27 cellular contexts compared by ENCODE assay signal in the genomic region with DNA sequence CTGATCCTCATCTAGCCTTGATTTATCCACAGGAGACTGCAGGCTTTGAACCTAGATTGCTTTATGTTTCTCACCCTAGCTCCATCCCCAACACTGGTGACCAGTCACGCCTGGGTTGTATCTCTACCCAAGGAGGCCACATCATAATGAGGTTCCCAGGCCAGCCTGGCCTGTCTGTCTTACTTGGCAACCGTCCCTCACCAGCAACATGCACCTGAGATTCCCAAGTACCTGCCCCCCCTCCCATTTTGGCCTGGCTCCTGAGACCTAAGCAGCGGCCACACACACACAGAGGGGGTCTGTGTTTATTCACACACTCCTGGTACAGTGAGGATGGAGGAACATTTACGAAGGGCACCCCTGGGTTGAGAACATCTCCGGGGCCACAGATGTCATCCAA. TPM values are rescaled to one million over a fixed set of nuclear protein-coding genes. Genes with fewer than 3 reads are reported as not detected.
DNase-seq lines count a peak whose midpoint lies in the region; ATAC-seq, FAIRE-seq and TF ChIP-seq lines count a peak whose summit lies in the region.
"Had no signal": no experiment of that assay in that cellular context is flagged by ENCODE, and none has a peak within 500 bp of the region (broad histone marks: within the 10 kb centered on the region; RNA-seq: fewer than 3 reads in every experiment).

No MANE protein-coding gene starts in this region.

- intact Hi-C loops in CD8-positive, alpha-beta T cell (cut with DNase I, micrococcal nuclease), result loop anchor here in 1 of 2 experiments (1.0 kb wide), 1 partner anchor 9 kb away; no protein-coding TSS in a partner anchor
- intact Hi-C loops in PC-9 (cut with micrococcal nuclease; ENCODE audit: unreplicated experiment), result no loop called here

- H3K4me1 ChIP-seq in CD8-positive, alpha-beta T cell (ENCODE audit: insufficient read depth, low read length), result peaks cover 25% of the 10 kb centered on the region
- H3K4me1 ChIP-seq in endodermal cell (ENCODE audit: control insufficient read depth, insufficient read depth, low read length) (no peaks in the 10 kb centered on the region), neural progenitor cell (peaks cover 12% of the 10 kb centered on the region), right atrium auricular region (peaks cover 0 to 32% of the 10 kb centered on the region in 2 donors), PC-9 (replicated peaks; ENCODE audit: insufficient read depth) (peaks cover 15% of the 10 kb centered on the region; the same call in 1 of the 2 replicates)

- H4K20me1 ChIP-seq in neural progenitor cell (ENCODE audit: low read depth) (peaks cover 70% of the 10 kb centered on the region), PC-9 (ENCODE audit: insufficient read depth) (no peaks in the 10 kb centered on the region)

- FAIRE-seq in H54 (lab: Jason Lieb, UNC), result no peak
- FAIRE-seq: GM18507, TTC549 had no signal

- H3K9ac ChIP-seq in endodermal cell (ENCODE audit: extremely low read depth, low read length, poor library complexity, severe bottlenecking) (no peak overlapping the region), neural progenitor cell (no peak overlapping the region)

- peaks cover 20% of the 10 kb centered on the region for H3K27me3 ChIP-seq in CD8-positive, alpha-beta T cell (ENCODE audit: insufficient read depth, low read length)
- H3K27me3 ChIP-seq in endodermal cell (ENCODE audit: control insufficient read depth, insufficient read depth, low read length, poor library complexity, severe bottlenecking) (peaks cover 94% of the 10 kb centered on the region), neural progenitor cell (peaks cover 69% of the 10 kb centered on the region), right atrium auricular region (peaks cover 3 to 23% of the 10 kb centered on the region in 2 donors), PC-9 (ENCODE audit: insufficient read depth, low read depth) (no peaks in the 10 kb centered on the region)

- POLR2A ChIA-PET in CD8-positive, alpha-beta T cell (lab: Charles Lee), result no interaction called here
- POLR2A ChIA-PET in PC-9 (lab: Charles Lee; ENCODE audit: unreplicated experiment), result no interaction called here

- H3K9me2 ChIP-seq in PC-9 (ENCODE audit: insufficient read depth), result no peaks in the 10 kb centered on the region

- H2AFZ ChIP-seq in neural progenitor cell (replicated peaks) (no peak overlapping the region), PC-9 (no peak overlapping the region)

- no peaks in the 10 kb centered on the region for H3K79me2 ChIP-seq in neural progenitor cell (ENCODE audit: low read depth)
- peaks cover 10% of the 10 kb centered on the region; the same call in 1 of the 2 replicates for H3K79me2 ChIP-seq in PC-9 (ENCODE audit: low read depth)

- 82 to 86% methylated on average over 4 to 5 of the region's 5 CpGs for WGBS in endodermal cell (ENCODE audit: insufficient coverage in 1 of 2, insufficient read length in 1 of 2), 2 experiments

- H3K4me1 Mint-ChIP-seq in CD8-positive, alpha-beta T cell (ENCODE audit: low read depth), result peaks cover 20% of the 10 kb centered on the region
- H3K4me1 Mint-ChIP-seq in endodermal cell (peaks cover 14% of the 10 kb centered on the region), neural progenitor cell (peaks cover 21% of the 10 kb centered on the region)

- H3K9me3 ChIP-seq in CD8-positive, alpha-beta T cell (ENCODE audit: low read length), result no peaks in the 10 kb centered on the region
- H3K9me3 ChIP-seq in endodermal cell (ENCODE audit: control insufficient read depth, low read length), result no peaks in the 10 kb centered on the region
- H3K9me3 ChIP-seq in neural progenitor cell (ENCODE audit: low read depth), result no peaks in the 10 kb centered on the region
- no peaks in the 10 kb centered on the region for H3K9me3 ChIP-seq in right atrium auricular region
- no peaks in the 10 kb centered on the region for H3K9me3 ChIP-seq in PC-9 (ENCODE audit: insufficient read depth, low read depth)
- H3K9me3 ChIP-seq: lower lobe of right lung, stomach, transverse colon had no signal

- H3K27ac Mint-ChIP-seq in CD8-positive, alpha-beta T cell, result no peak overlapping the region
- H3K27ac Mint-ChIP-seq in endodermal cell (no peak overlapping the region), neural progenitor cell (no peak overlapping the region)
- H3K27ac Mint-ChIP-seq: activated CD4-positive, alpha-beta T cell treated with anti-CD3 and anti-CD28 coated beads for 36 hours; HFFc6 had no signal

- no peak for ATAC-seq in CD8-positive, alpha-beta T cell
- ATAC-seq: activated CD4-positive, alpha-beta T cell treated with anti-CD3 and anti-CD28 coated beads for 36 hours; SK-N-SH treated with all-trans-retinoic acid at 6 μM for 48 hours had no signal

- H3K36me3 ChIP-seq in CD8-positive, alpha-beta T cell (ENCODE audit: insufficient read depth, low read length), result no peaks in the 10 kb centered on the region
- H3K36me3 ChIP-seq in endodermal cell (ENCODE audit: control insufficient read depth, insufficient read depth, low read length) (no peaks in the 10 kb centered on the region), neural progenitor cell (no peaks in the 10 kb centered on the region), right atrium auricular region (no peaks in the 10 kb centered on the region), PC-9 (ENCODE audit: low read depth) (no peaks in the 10 kb centered on the region)
- H3K36me3 ChIP-seq: lower lobe of right lung, transverse colon had no signal

- peak overlapping the region; percentile 27 for H3K4me3 Mint-ChIP-seq in CD8-positive, alpha-beta T cell
- peak overlapping the region; percentile 32 for H3K4me3 Mint-ChIP-seq in endodermal cell
- H3K4me3 Mint-ChIP-seq in neural progenitor cell, result peak overlapping the region; percentile 76
- H3K4me3 Mint-ChIP-seq: HFFc6 had no signal

- DNase-seq in CD8-positive, alpha-beta T cell, result no peak
- DNase-seq in H54 (ENCODE audit: insufficient read length, low spot score) (peak; percentile 44), endodermal cell (no peak), neural progenitor cell (ENCODE audit: low spot score) (no peak), right atrium auricular region (ENCODE audit: low spot score) (no peak), PC-9 (no peak), A172 (ENCODE audit: low spot score) (no peak)
- DNase-seq: activated CD4-positive, alpha-beta T cell treated with anti-CD3 and anti-CD28 coated beads for 36 hours; AML-193; foreskin fibroblast; HFFc6; islet precursor cell; lower lobe of right lung; NCI-H1436; NCI-H524 treated with DMSO at 0.1 percent for 48 hours; stimulated activated CD4-positive, alpha-beta T cell treated with anti-CD3 and anti-CD28 coated beads, Interleukin-4, amount 100 ng/mL, for 1 hour; stomach; transverse colon had no signal

- no peak overlapping the region for H3K4me2 ChIP-seq in neural progenitor cell
- no peak overlapping the region for H3K4me2 ChIP-seq in PC-9

- H3K36me3 Mint-ChIP-seq in CD8-positive, alpha-beta T cell, result no peaks in the 10 kb centered on the region
- H3K36me3 Mint-ChIP-seq in endodermal cell (ENCODE audit: low read depth), result peaks cover 6% of the 10 kb centered on the region
- H3K36me3 Mint-ChIP-seq in neural progenitor cell, result no peaks in the 10 kb centered on the region

- H3K27ac ChIP-seq in CD8-positive, alpha-beta T cell (ENCODE audit: low read depth, low read length), result no peak overlapping the region
- H3K27ac ChIP-seq in endodermal cell (ENCODE audit: low read depth, low read length) (no peak overlapping the region), neural progenitor cell (no peak overlapping the region), right atrium auricular region (no peak overlapping the region), PC-9 (no peak overlapping the region)
- H3K27ac ChIP-seq: HL-60, lower lobe of right lung, stomach, transverse colon had no signal

- no peak for TF ChIP-seq POLR2A in H54 (IDR thresholded peaks at IDR 0.05; ENCODE audit: low read depth, low read length)

- H3K4me3 ChIP-seq in CD8-positive, alpha-beta T cell (ENCODE audit: low read depth, low read length), result no peak overlapping the region
- H3K4me3 ChIP-seq in endodermal cell (ENCODE audit: low read length) (no peak overlapping the region), neural progenitor cell (no peak overlapping the region), right atrium auricular region (no peak overlapping the region), PC-9 (no peak overlapping the region)
- H3K4me3 ChIP-seq: lower lobe of right lung had no signal

- H3K27me3 Mint-ChIP-seq in CD8-positive, alpha-beta T cell (ENCODE audit: low read depth), result peaks cover 17% of the 10 kb centered on the region
- H3K27me3 Mint-ChIP-seq in endodermal cell (ENCODE audit: insufficient read depth), result peaks cover 82% of the 10 kb centered on the region
- H3K27me3 Mint-ChIP-seq in neural progenitor cell (ENCODE audit: insufficient read depth, low read depth), result peaks cover 37% of the 10 kb centered on the region

- H3F3A ChIP-seq in neural progenitor cell (ENCODE audit: low read depth) (peaks cover 31% of the 10 kb centered on the region), PC-9 (ENCODE audit: insufficient read depth, low read depth) (peaks cover 40% of the 10 kb centered on the region; the same call in 1 of the 2 replicates)

- CTCF ChIA-PET in CD8-positive, alpha-beta T cell (lab: Charles Lee), result interaction anchor here (1.0 kb wide), 1 partner anchor 9 kb away, joined by 6 read pairs; the partner anchor contains the start of gene EEF1AKMT4
- CTCF ChIA-PET in PC-9 (lab: Charles Lee), result no interaction called here

- BruUV-seq in PC-9 (replicated peaks; lab: Mats Ljungman, UMichigan), result no TSS peak

- no peaks in the 10 kb centered on the region for H3K9me3 Mint-ChIP-seq in CD8-positive, alpha-beta T cell
- H3K9me3 Mint-ChIP-seq in endodermal cell (no peaks in the 10 kb centered on the region), neural progenitor cell (no peaks in the 10 kb centered on the region)
- H3K9me3 Mint-ChIP-seq: HFFc6 had no signal

- TF ChIP-seq CTCF in CD8-positive, alpha-beta T cell (IDR thresholded peaks at IDR 0.05), result no peak
- no peak for TF ChIP-seq CTCF in endodermal cell (conservative IDR thresholded peaks at IDR 0.05)
- no peak for TF ChIP-seq CTCF in neural progenitor cell (IDR thresholded peaks at IDR 0.05)
- no peak for TF ChIP-seq CTCF in right atrium auricular region (IDR thresholded peaks at IDR 0.05)
- no peak for TF ChIP-seq CTCF in PC-9 (conservative IDR thresholded peaks at IDR 0.05)

RNA-seq across cellular contexts. Expression of gene CAMK2N2, which starts 2.4 kb away (rescaled TPM):
- total RNA-seq in CD8-positive, alpha-beta T cell, result not detected
- total RNA-seq in endodermal cell, result 1 to 10 TPM in 1 of 2 donors, under 1 TPM in 1; 0.33 to 1.8 TPM
- polyA plus RNA-seq in endodermal cell (2013, experiment 1 of 2), result 4.8 TPM
- 3.8 TPM for polyA plus RNA-seq in endodermal cell (2013, experiment 2 of 2)
- total RNA-seq in neural progenitor cell (ENCODE audit: low replicate concordance), result 0.71 TPM in 1 of 2 replicates, not detected in the other
- total RNA-seq in right atrium auricular region, result not detected
- total RNA-seq in PC-9 (2021), result 2.2 and 2.6 TPM in 2 replicates
- total RNA-seq in A172 (2014; rRNA removed; shearing (Covaris generic)), result 1.6 and 1.8 TPM in 2 replicates
- total RNA-seq: dermis microvascular lymphatic vessel endothelial cell, lower lobe of right lung, smooth muscle cell, stomach, transverse colon had no signal
- polyA plus RNA-seq: smooth muscle cell had no signal

RNA-seq across cellular contexts. Expression of gene EEF1AKMT4, which starts 9.5 kb away (rescaled TPM):
- total RNA-seq in CD8-positive, alpha-beta T cell, result under 1 TPM in 1 of 2 experiments, not detected in 1; 0.38 TPM
- 1 to 10 TPM; 4.5 to 5.2 TPM for total RNA-seq in endodermal cell
- 3.1 TPM for polyA plus RNA-seq in endodermal cell (2013, experiment 1 of 2)
- 1.9 TPM for polyA plus RNA-seq in endodermal cell (2013, experiment 2 of 2)
- 3.7 and 6.0 TPM in 2 replicates for total RNA-seq in neural progenitor cell (ENCODE audit: low replicate concordance)
- total RNA-seq in right atrium auricular region, result 1 to 10 TPM; 2.1 TPM
- 11.7 and 12.1 TPM in 2 replicates for total RNA-seq in PC-9 (2021)
- 7.8 and 8.2 TPM in 2 replicates for total RNA-seq in A172 (2014; rRNA removed; shearing (Covaris generic))

RNA-seq across cellular contexts. Expression of gene ALG3, which starts 10.2 kb away (rescaled TPM):
- total RNA-seq in CD8-positive, alpha-beta T cell, result 10 to 100 TPM; 15.7 to 16.4 TPM
- total RNA-seq in endodermal cell (10 to 100 TPM; 37.3 to 42.5 TPM), neural progenitor cell (ENCODE audit: low replicate concordance) (23.7 and 39.1 TPM in 2 replicates), right atrium auricular region (10 to 100 TPM; 50.6 to 50.8 TPM), PC-9 (2021) (81.1 and 95.1 TPM in 2 replicates)
- 36.7 TPM for polyA plus RNA-seq in endodermal cell (2013, experiment 1 of 2)
- 27.1 TPM for polyA plus RNA-seq in endodermal cell (2013, experiment 2 of 2)
- total RNA-seq in A172 (2014; rRNA removed; shearing (Covaris generic)), result 57.5 and 68.3 TPM in 2 replicates

RNA-seq across cellular contexts. Expression of gene ECE2, which starts 16.9 kb away (rescaled TPM):
- not detected for total RNA-seq in CD8-positive, alpha-beta T cell
- total RNA-seq in endodermal cell (not detected), neural progenitor cell (ENCODE audit: low replicate concordance) (0.15 TPM in 1 of 2 replicates, not detected in the other), right atrium auricular region (1 to 10 TPM in 1 of 2 donors, not detected in 1; 1.6 TPM), PC-9 (2021) (not detected in 2 replicates)
- polyA plus RNA-seq in endodermal cell (2013, experiment 1 of 2), result not detected
- not detected for polyA plus RNA-seq in endodermal cell (2013, experiment 2 of 2)
- total RNA-seq in A172 (2014; rRNA removed; shearing (Covaris generic)), result not detected in 2 replicates
- total RNA-seq: activated CD4-positive, alpha-beta T cell treated with anti-CD3 and anti-CD28 coated beads for 36 hours; activated CD8-positive, alpha-beta memory T cell treated with anti-CD3 and anti-CD28 coated beads for 36 hours; dermis microvascular lymphatic vessel endothelial cell; epithelial cell of proximal tubule; HFFc6; lower lobe of right lung; M059J; smooth muscle cell; transverse colon had no signal
- polyA plus RNA-seq: smooth muscle cell, stomach had no signal

RNA-seq across cellular contexts. Expression of gene VWA5B2, which starts 29.5 kb away (rescaled TPM):
- under 1 TPM; 0.28 to 0.65 TPM for total RNA-seq in CD8-positive, alpha-beta T cell
- under 1 TPM; 0.62 to 0.97 TPM for total RNA-seq in endodermal cell
- polyA plus RNA-seq in endodermal cell (2013, experiment 1 of 2), result 0.18 TPM
- polyA plus RNA-seq in endodermal cell (2013, experiment 2 of 2), result 0.21 TPM
- total RNA-seq in neural progenitor cell (ENCODE audit: low replicate concordance), result not detected in 2 replicates
- not detected for total RNA-seq in right atrium auricular region
- total RNA-seq in PC-9 (2021), result 0.53 and 0.76 TPM in 2 replicates
- 0.36 and 0.72 TPM in 2 replicates for total RNA-seq in A172 (2014; rRNA removed; shearing (Covaris generic))
- total RNA-seq: activated CD4-positive, alpha-beta T cell treated with anti-CD3 and anti-CD28 coated beads for 36 hours; activated CD8-positive, alpha-beta memory T cell treated with anti-CD3 and anti-CD28 coated beads for 36 hours; dermis microvascular lymphatic vessel endothelial cell; epithelial cell of proximal tubule; HFFc6; M059J; smooth muscle cell had no signal
- polyA plus RNA-seq: smooth muscle cell had no signal
